ENCODE assay signal across 27 cellular contexts in the genomic region with DNA sequence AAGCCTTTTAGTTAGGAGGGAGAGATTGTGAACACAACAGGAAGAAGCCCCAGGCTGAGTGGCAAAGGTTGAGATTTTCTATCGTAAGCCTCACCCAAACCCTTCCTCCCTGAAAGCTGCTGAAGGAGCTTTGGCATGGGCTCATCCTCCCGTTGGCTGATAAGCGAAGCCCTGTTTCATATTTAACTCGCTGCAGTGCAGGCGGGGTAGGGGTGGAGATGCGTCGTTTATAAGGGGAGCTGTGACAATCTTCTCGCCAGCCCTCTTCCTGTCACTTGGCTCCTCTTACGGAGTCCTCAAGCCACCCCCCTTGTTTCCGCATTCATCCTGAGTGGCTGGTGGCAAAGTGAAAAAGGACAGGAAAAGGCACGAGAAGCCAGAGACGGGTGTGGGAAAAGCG.
"Had no signal": no experiment of that assay in that cellular context is flagged by ENCODE, and none has a peak within 500 bp of the region (broad histone marks: within the 10 kb centered on the region; RNA-seq: fewer than 3 reads in every experiment).

No MANE protein-coding gene starts in this region.

- H3K27me3 ChIP-seq: brain microvascular endothelial cell, esophagus muscularis mucosa, foreskin keratinocyte, gastrocnemius medialis, heart left ventricle had no signal

- DNase-seq: activated B cell treated with CpG ODN at 0.5 μM for 24 hours; activated CD4-positive, alpha-beta T cell treated with anti-CD3 and anti-CD28 coated beads for 48 hours; activated CD4-positive, alpha-beta T cell treated with anti-CD3 and anti-CD28 coated beads, Interleukin-2, amount 50 U/mL, for 1 hour; activated CD4-positive, alpha-beta T cell treated with anti-CD3 and anti-CD28 coated beads, Interleukin-2, amount 50 U/mL, for 48 hours; activated CD8-positive, alpha-beta memory T cell treated with anti-CD3 and anti-CD28 coated beads for 24 hours; activated CD8-positive, alpha-beta T cell treated with anti-CD3 and anti-CD28 coated beads for 36 hours; activated effector memory CD4-positive, alpha-beta T cell treated with Interleukin-2 at 50 U/mL for 16 hours; activated gamma-delta T cell treated with Interleukin-2 at 50 U/mL for 16 hours; activated naive CD4-positive, alpha-beta T cell treated with anti-CD3 and anti-CD28 coated beads, Interleukin-2, amount 50 U/mL, for 16 hours; activated naive CD4-positive, alpha-beta T cell treated with Interleukin-2 at 50 U/mL for 16 hours; activated T-cell treated with anti-CD3 and anti-CD28 coated beads, Interleukin-2, amount 50 U/mL, for 4 hours; amniotic stem cell; brain microvascular endothelial cell; cortex of kidney; dermis blood vessel endothelial cell; effector CD4-positive, alpha-beta T cell; effector memory CD8-positive, alpha-beta T cell; erythroblast; foreskin keratinocyte; gastrocnemius medialis; glutamatergic neuron; heart left ventricle; T1000; WERI-Rb-1 had no signal

- H3K9me3 ChIP-seq: esophagus muscularis mucosa, gastrocnemius medialis, heart left ventricle had no signal

- H3K36me3 ChIP-seq: brain microvascular endothelial cell, esophagus muscularis mucosa, gastrocnemius medialis, heart left ventricle, WERI-Rb-1 had no signal

- ATAC-seq: activated CD4-positive, CD25-positive, alpha-beta regulatory T cell treated with anti-CD3 and anti-CD28 coated beads, Interleukin-2, amount 50 U/mL, for 24 hours; activated CD8-positive, alpha-beta T cell treated with anti-CD3 and anti-CD28 coated beads for 36 hours; activated T-cell treated with anti-CD3 and anti-CD28 coated beads, Interleukin-2, amount 50 U/mL, for 4 hours; activated T-helper 17 cell treated with anti-CD3 and anti-CD28 coated beads, Interleukin-2, amount 50 U/mL, for 72 hours; effector memory CD8-positive, alpha-beta T cell; foreskin keratinocyte; gastrocnemius medialis; heart left ventricle had no signal

- H3K4me1 ChIP-seq: esophagus muscularis mucosa, foreskin keratinocyte, gastrocnemius medialis had no signal

- H3K27ac ChIP-seq: brain microvascular endothelial cell, esophagus muscularis mucosa, foreskin keratinocyte, gastrocnemius medialis, heart left ventricle, WERI-Rb-1 had no signal

- H3K4me3 ChIP-seq: esophagus muscularis mucosa, gastrocnemius medialis had no signal
